ENCODE assay signal across 20 cellular contexts in the genomic region with DNA sequence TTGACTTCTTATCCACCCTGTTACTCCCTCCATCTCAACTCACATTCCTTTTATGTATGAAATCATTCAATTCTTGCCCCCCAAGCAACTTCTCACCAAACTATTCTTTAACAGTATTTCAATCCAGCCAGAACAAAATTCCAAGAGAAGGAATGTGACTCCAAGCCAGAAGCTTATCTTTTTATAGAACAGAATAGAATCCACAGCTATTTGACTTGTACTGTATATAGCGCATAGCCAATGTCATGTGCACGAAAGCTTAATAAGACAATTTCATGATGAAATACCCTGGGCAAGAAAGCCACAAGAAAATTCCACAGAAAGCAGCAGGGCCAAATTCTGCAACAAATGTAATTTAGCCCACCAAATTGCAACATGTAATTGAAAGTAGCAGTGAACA.
DNase-seq lines count a peak whose midpoint lies in the region; ATAC-seq and TF ChIP-seq lines count a peak whose summit lies in the region.
"Had no signal": no experiment of that assay in that cellular context is flagged by ENCODE, and none has a peak within 500 bp of the region (broad histone marks: within the 10 kb centered on the region; RNA-seq: fewer than 3 reads in every experiment).

No MANE protein-coding gene starts in this region.

- TF ChIP-seq CTCF in AG09309 (IDR thresholded peaks at IDR 0.05; ENCODE audit: control insufficient read depth, insufficient read depth, low read depth, low read length, missing control alignments), result no peak
- TF ChIP-seq CTCF in IMR-90 (conservative IDR thresholded peaks at IDR 0.05; ENCODE audit: low read depth, low read length), result no peak
- TF ChIP-seq CTCF in choroid plexus epithelial cell (conservative IDR thresholded peaks at IDR 0.05; ENCODE audit: low read depth, low read length), result no peak
- TF ChIP-seq CTCF in natural killer cell (IDR thresholded peaks at IDR 0.05), result no peak
- no peak for TF ChIP-seq CTCF in thyroid gland (IDR thresholded peaks at IDR 0.05)
- no peak for TF ChIP-seq CTCF in BE2C (IDR thresholded peaks at IDR 0.05; ENCODE audit: low read depth, low read length)

- H2BK120ac ChIP-seq in IMR-90 (ENCODE audit: low read depth, low read length), result no peak overlapping the region

- H3K56ac ChIP-seq in IMR-90 (ENCODE audit: extremely low read depth, insufficient read depth, low read length), result no peak overlapping the region

- H4K20me1 ChIP-seq in IMR-90 (ENCODE audit: insufficient read depth, low read length), result no peaks in the 10 kb centered on the region

- H3K4me3 ChIP-seq in AG09309 (ENCODE audit: control insufficient read depth, low read depth, low read length) (no peak overlapping the region), IMR-90 (ENCODE audit: insufficient read depth, low read depth, low read length) (no peak overlapping the region), choroid plexus epithelial cell (ENCODE audit: low read depth, low read length) (no peak overlapping the region), thyroid gland (replicated peaks in 1 of 3) (no peak overlapping the region), BE2C (ENCODE audit: low read depth, low read length) (no peak overlapping the region)
- H3K4me3 ChIP-seq: esophagus muscularis mucosa, lower lobe of right lung, vagina had no signal

- no peaks in the 10 kb centered on the region for H3K79me1 ChIP-seq in IMR-90 (ENCODE audit: low read depth in 1 of 2, low read length in 2 of 2)

- no peak overlapping the region for H2BK20ac ChIP-seq in IMR-90 (ENCODE audit: low read depth, low read length)

- no peak for TF ChIP-seq POLR2A in IMR-90 (IDR thresholded peaks at IDR 0.05; ENCODE audit: low read depth, low read length)
- no peak for TF ChIP-seq POLR2A in thyroid gland (IDR thresholded peaks at IDR 0.05)

- in situ Hi-C loops in IMR-90 (cut with MboI; ENCODE audit: low sequenced_read_pairs), result no loop called here

- peaks cover 0 to 5% of the 10 kb centered on the region in 2 donors for H3K27me3 Mint-ChIP-seq in natural killer cell (ENCODE audit: low read depth in 2 of 2)
- H3K27me3 Mint-ChIP-seq: B cell had no signal

- intact Hi-C loops in IMR-90 (cut with micrococcal nuclease), result no loop called here
- intact Hi-C loops in natural killer cell (cut with micrococcal nuclease), result no loop called here
- intact Hi-C loops in thyroid gland (cut with DNase I), result no loop called here

- POLR2A ChIA-PET in IMR-90 (lab: Charles Lee; ENCODE audit: unreplicated experiment), result no interaction called here

- no peak overlapping the region for H3K23ac ChIP-seq in IMR-90 (ENCODE audit: low read depth, low read length)

- H3K36me3 ChIP-seq in IMR-90 (ENCODE audit: control insufficient read depth, insufficient read depth, low read length) (no peaks in the 10 kb centered on the region), thyroid gland (no peaks in the 10 kb centered on the region), BE2C (no peaks in the 10 kb centered on the region)
- H3K36me3 ChIP-seq: esophagus muscularis mucosa, lower lobe of right lung, vagina, WERI-Rb-1 had no signal

- no peak overlapping the region for H3K4ac ChIP-seq in IMR-90 (ENCODE audit: low read depth, low read length)

- DNase-seq in AG09309 (ENCODE audit: low read depth) (peak; percentile 72), IMR-90 (peak; percentile 8), choroid plexus epithelial cell (ENCODE audit: low read depth) (peak; percentile 86), myocyte (ENCODE audit: low read depth) (peak; percentile 76), natural killer cell (no peak), thyroid gland (no peak), DMS79 treated with DMSO at 0.1 percent for 48 hours (lab: John Stamatoyannopoulos, UW) (no peak), BE2C (no peak)
- DNase-seq: DMS 273 treated with DMSO at 0.1 percent for 48 hours; Karpas-422; lower lobe of right lung; naive thymus-derived CD8-positive, alpha-beta T cell; NCI-H1694; NCI-H510A; WERI-Rb-1 had no signal

- no peak overlapping the region for H3K14ac ChIP-seq in IMR-90 (replicated peaks; ENCODE audit: low read depth, low read length)

- no peak overlapping the region for H4K5ac ChIP-seq in IMR-90 (ENCODE audit: low read depth, low read length)

- no peak for TF ChIP-seq RAD21 in IMR-90 (IDR thresholded peaks at IDR 0.05; ENCODE audit: low read length)

- no peak overlapping the region for H2AK5ac ChIP-seq in IMR-90 (ENCODE audit: low read depth, low read length)

- H4K91ac ChIP-seq in IMR-90 (ENCODE audit: insufficient read depth, low read depth, low read length), result no peak overlapping the region

- H3K18ac ChIP-seq in IMR-90 (ENCODE audit: low read depth, low read length), result no peak overlapping the region

- dilution Hi-C loops in IMR-90 (cut with HindIII; ENCODE audit: low sequenced_read_pairs, unreplicated experiment), result no loop called here

- H3K4me1 Mint-ChIP-seq in natural killer cell, result peaks cover 7 to 12% of the 10 kb centered on the region in 2 donors

- peaks cover 9% of the 10 kb centered on the region; the same call in 1 of the 2 replicates for H3K27me3 ChIP-seq in IMR-90 (ENCODE audit: control insufficient read depth, insufficient read depth, low read length)
- H3K27me3 ChIP-seq in thyroid gland, result no peaks in the 10 kb centered on the region
- H3K27me3 ChIP-seq in BE2C, result no peaks in the 10 kb centered on the region
- H3K27me3 ChIP-seq: esophagus muscularis mucosa, vagina had no signal

- ATAC-seq in IMR-90 (ENCODE audit: low read depth), result no peak; the same call in 1 of the 2 replicates
- ATAC-seq in natural killer cell, result no peak
- ATAC-seq: activated T-helper 17 cell treated with anti-CD3 and anti-CD28 coated beads, Interleukin-2, amount 50 U/mL, for 72 hours; lower lobe of right lung; naive thymus-derived CD8-positive, alpha-beta T cell had no signal

- H3K9ac ChIP-seq in IMR-90 (ENCODE audit: low read depth, low read length), result no peak overlapping the region

- WGBS in IMR-90 (ENCODE audit: extremely low coverage in 2 of 2, insufficient read length in 1 of 2), 2 experiments, result no CpG with 5 or more reads among the region's 2 CpGs
- 70 to 78% methylated on average over 2 of the region's 2 CpGs for WGBS in thyroid gland, 2 donors

- no peak overlapping the region for H2AFZ ChIP-seq in IMR-90 (replicated peaks; ENCODE audit: low read length, poor library complexity)

- H3K36me3 Mint-ChIP-seq in natural killer cell, result no peaks in the 10 kb centered on the region
- H3K36me3 Mint-ChIP-seq: naive thymus-derived CD8-positive, alpha-beta T cell had no signal

- no peak overlapping the region for H3K4me2 ChIP-seq in IMR-90 (ENCODE audit: low read depth, low read length)

- H3K27ac ChIP-seq in IMR-90 (ENCODE audit: insufficient read depth, low read length) (no peak overlapping the region), thyroid gland (no peak overlapping the region)
- H3K27ac ChIP-seq: esophagus muscularis mucosa, HL-60, lower lobe of right lung, vagina, WERI-Rb-1 had no signal

- H3K9me3 ChIP-seq in IMR-90 (ENCODE audit: control insufficient read depth, insufficient read depth, low read length) (no peaks in the 10 kb centered on the region), thyroid gland (no peaks in the 10 kb centered on the region), BE2C (no peaks in the 10 kb centered on the region)
- H3K9me3 ChIP-seq: esophagus muscularis mucosa, lower lobe of right lung, vagina had no signal

- no peak overlapping the region for H4K8ac ChIP-seq in IMR-90 (ENCODE audit: low read depth in 2 of 2, low read length in 2 of 2)

- no peak overlapping the region for H2AK9ac ChIP-seq in IMR-90 (replicated peaks; ENCODE audit: low read depth, low read length, poor library complexity)

- no peak overlapping the region for H3K27ac Mint-ChIP-seq in natural killer cell
- H3K27ac Mint-ChIP-seq: activated T-helper 17 cell treated with anti-CD3 and anti-CD28 coated beads, Interleukin-2, amount 50 U/mL, for 72 hours; B cell; naive thymus-derived CD8-positive, alpha-beta T cell had no signal

- H3K9me3 Mint-ChIP-seq in natural killer cell, result peaks cover 0 to 4% of the 10 kb centered on the region in 2 donors
- H3K9me3 Mint-ChIP-seq: activated T-helper 17 cell treated with anti-CD3 and anti-CD28 coated beads, Interleukin-2, amount 50 U/mL, for 72 hours had no signal

- H2BK15ac ChIP-seq in IMR-90 (ENCODE audit: low read depth, low read length), result no peak overlapping the region

- no TSS peak for BruUV-seq in IMR-90 (replicated peaks; lab: Mats Ljungman, UMichigan)

- no peaks in the 10 kb centered on the region for H3K9me1 ChIP-seq in IMR-90 (ENCODE audit: insufficient read depth, low read length)

- no peak overlapping the region for H3K4me3 Mint-ChIP-seq in natural killer cell
- H3K4me3 Mint-ChIP-seq: activated T-helper 17 cell treated with anti-CD3 and anti-CD28 coated beads, Interleukin-2, amount 50 U/mL, for 72 hours; B cell; naive thymus-derived CD8-positive, alpha-beta T cell had no signal

- CTCF ChIA-PET in IMR-90 (lab: Yijun Ruan, JAX), result interaction anchor here (0.6 kb wide), 1 partner anchor 670 kb away, joined by 5 read pairs; no protein-coding TSS in a partner anchor

- H2BK5ac ChIP-seq in IMR-90 (ENCODE audit: low read depth, low read length, poor library complexity, severe bottlenecking), result no peak overlapping the region

- H3K4me1 ChIP-seq in IMR-90 (ENCODE audit: control insufficient read depth, insufficient read depth, low read length) (no peaks in the 10 kb centered on the region), thyroid gland (no peaks in the 10 kb centered on the region), BE2C (no peaks in the 10 kb centered on the region)

TF ChIP-seq in IMR-90, 13 proteins besides CTCF, POLR2A, EP300 and RAD21 (continues in another document):
- TF ChIP-seq, protein P1, sequence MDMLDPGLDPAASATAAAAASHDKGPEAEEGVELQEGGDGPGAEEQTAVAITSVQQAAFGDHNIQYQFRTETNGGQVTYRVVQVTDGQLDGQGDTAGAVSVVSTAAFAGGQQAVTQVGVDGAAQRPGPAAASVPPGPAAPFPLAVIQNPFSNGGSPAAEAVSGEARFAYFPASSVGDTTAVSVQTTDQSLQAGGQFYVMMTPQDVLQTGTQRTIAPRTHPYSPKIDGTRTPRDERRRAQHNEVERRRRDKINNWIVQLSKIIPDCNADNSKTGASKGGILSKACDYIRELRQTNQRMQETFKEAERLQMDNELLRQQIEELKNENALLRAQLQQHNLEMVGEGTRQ (IDR thresholded peaks at IDR 0.05; ENCODE audit: low read depth, low read length), result no peak
- TF ChIP-seq RCOR1 (IDR thresholded peaks at IDR 0.05; ENCODE audit: insufficient replicate concordance, low read length) (no peak), RFX5 (IDR thresholded peaks at IDR 0.05; ENCODE audit: low read depth, low read length) (no peak), BHLHE40 (IDR thresholded peaks at IDR 0.05; ENCODE audit: low read depth, low read length) (no peak), CEBPB (IDR thresholded peaks at IDR 0.05; ENCODE audit: low read depth, low read length) (no peak), MAFK (IDR thresholded peaks at IDR 0.05; ENCODE audit: low read depth, low read length) (no peak), FOS (IDR thresholded peaks at IDR 0.05; ENCODE audit: low read depth, low read length) (no peak), MAZ (IDR thresholded peaks at IDR 0.05; ENCODE audit: borderline replicate concordance, low read depth, low read length) (no peak), NFE2L2 (IDR thresholded peaks at IDR 0.05; ENCODE audit: low read depth, low read length) (no peak), CHD1 (IDR thresholded peaks at IDR 0.05; ENCODE audit: low read depth, low read length) (no peak)

Comparison
In these comparisons a context has a peak if more than half of its experiments do, and no peak if none do; other contexts are left out.
1. DNase-seq: peak in AG09309 (single experiment), IMR-90 (single experiment), choroid plexus epithelial cell (single experiment) and myocyte (single experiment); none in natural killer cell (single experiment), thyroid gland (0 of 2), DMS79 treated with DMSO at 0.1 percent for 48 hours (single experiment) and BE2C (single experiment).